ENCODE assay signal across 26 cellular contexts in the genomic region with DNA sequence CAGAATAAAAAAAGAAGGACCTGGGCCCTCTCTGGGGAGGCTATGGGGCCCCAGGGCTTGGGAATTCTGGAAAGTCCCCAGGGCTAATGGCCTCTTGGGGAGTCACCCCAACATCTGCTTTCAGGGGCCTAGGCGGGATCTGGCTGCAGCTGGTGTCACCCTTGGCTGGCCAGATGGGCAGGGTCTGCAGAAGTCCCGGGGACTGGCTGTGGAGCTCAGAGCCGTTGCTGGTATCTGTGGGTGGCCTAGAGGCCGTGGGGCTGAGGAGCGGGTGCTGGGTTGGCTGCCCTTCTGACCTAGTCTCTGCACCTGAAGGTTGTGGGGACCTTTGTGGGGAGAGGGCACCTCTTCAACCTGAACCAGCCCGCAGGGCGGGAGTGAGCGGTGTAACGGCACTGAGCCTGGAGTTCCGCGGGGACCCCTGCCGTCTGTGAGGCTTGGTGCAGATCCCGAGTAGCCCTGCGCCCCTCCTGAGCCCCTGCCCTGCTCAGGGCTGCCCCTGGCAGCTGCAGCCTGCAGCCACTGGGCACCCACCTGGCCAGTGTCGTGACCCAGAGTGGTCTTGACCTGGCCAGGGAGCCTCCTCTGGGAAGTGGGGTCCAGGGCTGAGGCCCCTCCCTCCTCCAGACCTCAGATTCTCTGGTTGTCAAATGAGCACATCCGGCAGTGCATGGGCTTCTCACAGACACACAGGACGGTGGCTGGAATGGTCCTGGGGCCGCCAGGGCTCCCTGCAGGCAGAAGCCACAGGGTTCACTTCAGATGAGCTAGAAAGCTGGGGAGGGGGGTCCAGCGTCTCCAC. TPM values are rescaled to one million over a fixed set of nuclear protein-coding genes. Genes with fewer than 3 reads are reported as not detected.
"Had no signal": no experiment of that assay in that cellular context is flagged by ENCODE, and none has a peak within 500 bp of the region (broad histone marks: within the 10 kb centered on the region; RNA-seq: fewer than 3 reads in every experiment).

No MANE protein-coding gene starts in this region.

- H3K4me3 Mint-ChIP-seq: activated CD8-positive, alpha-beta T cell treated with anti-CD3 and anti-CD28 coated beads, Interleukin-2, amount 10 ng/mL, durations not matched to agents 7 days and 5 days; activated naive CD8-positive, alpha-beta T cell treated with anti-CD3 and anti-CD28 coated beads, Interleukin-2, amount 10 ng/mL, durations not matched to agents 7 days and 5 days; T-helper 1 cell treated with Interleukin-12 subunit alpha and Interleukin-12 subunit beta and Interleukin-4 antibody, amounts not matched to agents 30 μg/mL and 1 μg/mL, for 36 hours had no signal

- H3K27ac ChIP-seq: adrenal gland, breast epithelium, KMS-11 had no signal

- H3K9me3 ChIP-seq: adrenal gland, breast epithelium had no signal

- H3K9me3 Mint-ChIP-seq: activated naive CD8-positive, alpha-beta T cell treated with anti-CD3 and anti-CD28 coated beads, Interleukin-2, amount 10 ng/mL, durations not matched to agents 7 days and 5 days had no signal

- H3K4me1 Mint-ChIP-seq: activated naive CD8-positive, alpha-beta T cell treated with anti-CD3 and anti-CD28 coated beads, Interleukin-2, amount 10 ng/mL, durations not matched to agents 7 days and 5 days had no signal

- H3K36me3 ChIP-seq: adrenal gland, breast epithelium had no signal

- H3K4me3 ChIP-seq: adrenal gland, breast epithelium had no signal

- H3K27ac Mint-ChIP-seq: activated CD8-positive, alpha-beta T cell treated with anti-CD3 and anti-CD28 coated beads, Interleukin-2, amount 10 ng/mL, durations not matched to agents 7 days and 5 days; activated naive CD8-positive, alpha-beta T cell treated with anti-CD3 and anti-CD28 coated beads, Interleukin-2, amount 10 ng/mL, durations not matched to agents 7 days and 5 days; T-helper 1 cell treated with Interleukin-12 subunit alpha and Interleukin-12 subunit beta and Interleukin-4 antibody, amounts not matched to agents 30 μg/mL and 1 μg/mL, for 36 hours had no signal

- H3K4me1 ChIP-seq: adrenal gland, breast epithelium had no signal

- ATAC-seq: activated CD4-positive, CD25-positive, alpha-beta regulatory T cell treated with anti-CD3 and anti-CD28 coated beads, Interleukin-2, amount 50 U/mL, for 24 hours; activated CD8-positive, alpha-beta T cell treated with anti-CD3 and anti-CD28 coated beads, Interleukin-2, amount 10 ng/mL, durations not matched to agents 7 days and 5 days; Panc1 had no signal

- H3K36me3 Mint-ChIP-seq: activated naive CD8-positive, alpha-beta T cell treated with anti-CD3 and anti-CD28 coated beads, Interleukin-2, amount 10 ng/mL, durations not matched to agents 7 days and 5 days had no signal

- DNase-seq: activated CD4-positive, alpha-beta T cell treated with anti-CD3 and anti-CD28 coated beads for 4 hours; activated CD8-positive, alpha-beta memory T cell treated with anti-CD3 and anti-CD28 coated beads, Interleukin-2, amount 50 U/mL, for 48 hours; activated CD8-positive, alpha-beta T cell treated with anti-CD3 and anti-CD28 coated beads, Interleukin-2, amount 10 ng/mL, durations not matched to agents 7 days and 5 days; activated naive CD4-positive, alpha-beta T cell treated with anti-CD3 and anti-CD28 coated beads, Interleukin-2, amount 50 U/mL, for 16 hours; activated naive CD8-positive, alpha-beta T cell treated with anti-CD3 and anti-CD28 coated beads, Interleukin-2, amount 10 ng/mL, durations not matched to agents 7 days and 5 days; activated T-cell treated with anti-CD3 and anti-CD28 coated beads, Interleukin-2, amount 50 U/mL, for 1 hour; adrenal gland; anterior cingulate cortex; NCI-H1092; NCI-H1417; NCI-H1694; NCI-H2029; NCI-H345; NCI-H510A; NCI-H69; NK-92 treated with Interleukin-12 subunit alpha and Interleukin-12 subunit beta, amount 100 ng/mL, for 24 hours; OCI-M1; RPMI8226; SHP77 had no signal

RNA-seq across cellular contexts. Expression of a gene that starts 51.5 kb away (rescaled TPM):
- total RNA-seq: activated CD8-positive, alpha-beta T cell treated with anti-CD3 and anti-CD28 coated beads, Interleukin-2, amount 10 ng/mL, durations not matched to agents 7 days and 5 days; activated naive CD8-positive, alpha-beta T cell treated with anti-CD3 and anti-CD28 coated beads, Interleukin-2, amount 10 ng/mL, durations not matched to agents 7 days and 5 days; adrenal gland; breast epithelium; MCF 10A; SK-MEL-5 had no signal
- polyA plus RNA-seq: adrenal gland had no signal
